In genomic region chr1:25031601-25031965, GRCh38 we compare ENCODE assay signal across 10 cellular contexts.
DNase-seq lines count a peak whose midpoint lies in the region; ATAC-seq and TF ChIP-seq lines count a peak whose summit lies in the region.
"Had no signal": no experiment of that assay in that cellular context is flagged by ENCODE, and none has a peak within 500 bp of the region (broad histone marks: within the 10 kb centered on the region; RNA-seq: fewer than 3 reads in every experiment).

No MANE protein-coding gene starts in this region.

- H3K27me3 ChIP-seq in DOHH2 (ENCODE audit: control insufficient read depth, low read length) (no peaks in the 10 kb centered on the region), GM23248 (replicated peaks; ENCODE audit: insufficient read depth) (peaks cover 11% of the 10 kb centered on the region; the same call in 1 of the 2 replicates), neural progenitor cell (no peaks in the 10 kb centered on the region), right cardiac atrium (ENCODE audit: control insufficient read depth, insufficient read depth) (no peaks in the 10 kb centered on the region)
- H3K27me3 ChIP-seq: ascending aorta had no signal

- peak overlapping the region; percentile 94 for H3K27ac ChIP-seq in DOHH2 (ENCODE audit: low read depth, low read length)
- H3K27ac ChIP-seq in GM23248 = no peak overlapping the region
- H3K27ac ChIP-seq in neural progenitor cell = no peak overlapping the region
- H3K27ac ChIP-seq in right cardiac atrium (ENCODE audit: low read length) = no peak overlapping the region
- H3K27ac ChIP-seq: ascending aorta had no signal

- no peaks in the 10 kb centered on the region; the same call in 1 of the 2 replicates for H3K9me3 ChIP-seq in DOHH2 (ENCODE audit: control insufficient read depth, insufficient read depth, low read length)
- no peaks in the 10 kb centered on the region for H3K9me3 ChIP-seq in T-helper 17 cell (ENCODE audit: control insufficient read depth, low read length, poor library complexity, severe bottlenecking)
- no peaks in the 10 kb centered on the region for H3K9me3 ChIP-seq in mucosa of descending colon
- no peaks in the 10 kb centered on the region for H3K9me3 ChIP-seq in GM23248 (ENCODE audit: low read depth)
- no peaks in the 10 kb centered on the region for H3K9me3 ChIP-seq in neural progenitor cell (ENCODE audit: low read depth)
- H3K9me3 ChIP-seq in right cardiac atrium (ENCODE audit: control insufficient read depth, low read length) = no peaks in the 10 kb centered on the region
- H3K9me3 ChIP-seq: ascending aorta had no signal

- H3K9me2 ChIP-seq in DOHH2 (replicated peaks; ENCODE audit: control insufficient read depth, low read length) (0 out of 2 replicates have a peak, but pooled peaks cover 2% of the 10 kb centered on the region), GM23248 (ENCODE audit: insufficient read depth) (no peaks in the 10 kb centered on the region)

- H3K27ac Mint-ChIP-seq in T-helper 17 cell = peak overlapping the region; percentile 98
- no peak overlapping the region for H3K27ac Mint-ChIP-seq in effector memory CD8-positive, alpha-beta T cell
- H3K27ac Mint-ChIP-seq in neural progenitor cell = no peak overlapping the region

- DNase-seq in T-helper 17 cell (no peak), mucosa of descending colon (no peak), GM23248 (no peak), neural progenitor cell (ENCODE audit: low spot score) (no peak), right cardiac atrium (no peak)
- no peak for DNase-seq in effector memory CD8-positive, alpha-beta T cell

- intact Hi-C loops in mucosa of descending colon (cut with DNase I, micrococcal nuclease) = no loop called here
- intact Hi-C loops in right cardiac atrium (cut with DNase I) = loop anchor here in 1 of 4 donors (10.0 kb wide), 1 partner anchor 167 kb away; no protein-coding TSS in a partner anchor

- H3K4me3 Mint-ChIP-seq in T-helper 17 cell = peak overlapping the region; percentile 10
- peak overlapping the region; percentile 88 to 89 for H3K4me3 Mint-ChIP-seq in effector memory CD8-positive, alpha-beta T cell
- no peak overlapping the region for H3K4me3 Mint-ChIP-seq in neural progenitor cell

- TF ChIP-seq CTCF in DOHH2 (IDR thresholded peaks at IDR 0.05; ENCODE audit: low read depth, low read length, poor library complexity, severe bottlenecking) (no peak), mucosa of descending colon (IDR thresholded peaks at IDR 0.05) (no peak), neural progenitor cell (IDR thresholded peaks at IDR 0.05) (no peak)

- peak overlapping the region; percentile 68 for H3K4me3 ChIP-seq in DOHH2 (ENCODE audit: low read length)
- no peak overlapping the region for H3K4me3 ChIP-seq in mucosa of descending colon
- H3K4me3 ChIP-seq in GM23248 = no peak overlapping the region
- H3K4me3 ChIP-seq in neural progenitor cell = no peak overlapping the region
- no peak overlapping the region for H3K4me3 ChIP-seq in right cardiac atrium (ENCODE audit: low read length)
- H3K4me3 ChIP-seq: ascending aorta, K562 had no signal

- H3K4me1 ChIP-seq in DOHH2 (ENCODE audit: control insufficient read depth, low read length) (peaks cover 93% of the 10 kb centered on the region), mucosa of descending colon (ENCODE audit: low read depth) (peaks cover 4% of the 10 kb centered on the region), GM23248 (ENCODE audit: insufficient read depth) (no peaks in the 10 kb centered on the region), neural progenitor cell (peaks cover 3% of the 10 kb centered on the region), right cardiac atrium (ENCODE audit: control insufficient read depth, insufficient read depth, low read length) (no peaks in the 10 kb centered on the region)
- H3K4me1 ChIP-seq: ascending aorta had no signal

- WGBS in GM23248 (ENCODE audit: low coverage in 1 of 2, low lambda C conversion rate in 2 of 2, missing lambda C conversion rate in 2 of 2), 2 experiments = 30% methylated on average over 8 of the region's 8 CpGs
- WGBS in right cardiac atrium = 51% methylated on average over 8 of the region's 8 CpGs

- H3K36me3 ChIP-seq in DOHH2 (ENCODE audit: control insufficient read depth, low read length) = no peaks in the 10 kb centered on the region
- H3K36me3 ChIP-seq in mucosa of descending colon (ENCODE audit: low read depth) = no peaks in the 10 kb centered on the region
- no peaks in the 10 kb centered on the region for H3K36me3 ChIP-seq in GM23248 (ENCODE audit: low read depth)
- H3K36me3 ChIP-seq in neural progenitor cell = no peaks in the 10 kb centered on the region
- H3K36me3 ChIP-seq: ascending aorta had no signal

- H2AFZ ChIP-seq in GM23248 = no peak overlapping the region
- no peak overlapping the region for H2AFZ ChIP-seq in neural progenitor cell (replicated peaks)

- H3K36me3 Mint-ChIP-seq in T-helper 17 cell (ENCODE audit: low read depth) (no peaks in the 10 kb centered on the region), neural progenitor cell (no peaks in the 10 kb centered on the region)
- peaks cover 20% of the 10 kb centered on the region for H3K36me3 Mint-ChIP-seq in effector memory CD8-positive, alpha-beta T cell (ENCODE audit: insufficient read depth)

- H3F3A ChIP-seq in DOHH2 (ENCODE audit: control insufficient read depth, insufficient read depth) = peaks cover 30% of the 10 kb centered on the region
- no peaks in the 10 kb centered on the region for H3F3A ChIP-seq in GM23248 (ENCODE audit: insufficient read depth)
- H3F3A ChIP-seq in neural progenitor cell (ENCODE audit: low read depth) = no peaks in the 10 kb centered on the region

- H3K27me3 Mint-ChIP-seq in T-helper 17 cell = no peaks in the 10 kb centered on the region
- H3K27me3 Mint-ChIP-seq in effector memory CD8-positive, alpha-beta T cell = no peaks in the 10 kb centered on the region
- H3K27me3 Mint-ChIP-seq in neural progenitor cell (ENCODE audit: insufficient read depth, low read depth) = peaks cover 4% of the 10 kb centered on the region

- H3K9me3 Mint-ChIP-seq in effector memory CD8-positive, alpha-beta T cell = peaks cover 0 to 1% of the 10 kb centered on the region in 2 donors
- H3K9me3 Mint-ChIP-seq in neural progenitor cell = no peaks in the 10 kb centered on the region

- H3K4me2 ChIP-seq in DOHH2 (ENCODE audit: low read length) (peak overlapping the region; percentile 91), GM23248 (ENCODE audit: unreplicated experiment) (no peak overlapping the region), neural progenitor cell (no peak overlapping the region)

- H3K4me1 Mint-ChIP-seq in T-helper 17 cell (peaks cover 51% of the 10 kb centered on the region), neural progenitor cell (peaks cover 8% of the 10 kb centered on the region)
- H3K4me1 Mint-ChIP-seq in effector memory CD8-positive, alpha-beta T cell (ENCODE audit: low read depth in 2 of 2) = peaks cover 62 to 75% of the 10 kb centered on the region in 2 donors

- in situ Hi-C loops in GM23248 (cut with MboI) = no loop called here

- H3K79me2 ChIP-seq in DOHH2 (ENCODE audit: control insufficient read depth, low read length) (no peaks in the 10 kb centered on the region), GM23248 (ENCODE audit: insufficient read depth) (no peaks in the 10 kb centered on the region), neural progenitor cell (ENCODE audit: low read depth) (no peaks in the 10 kb centered on the region)

- H3K9ac ChIP-seq in GM23248 = no peak overlapping the region
- H3K9ac ChIP-seq in neural progenitor cell = no peak overlapping the region

- ATAC-seq in GM21786 (IDR thresholded peaks at IDR 0.05; ENCODE audit: unreplicated experiment) (peak; percentile 11), T-helper 17 cell (peak; percentile 5), mucosa of descending colon (no peak), right cardiac atrium (no peak)
- no peak for ATAC-seq in effector memory CD8-positive, alpha-beta T cell (replicated peaks)
- ATAC-seq: K562 had no signal

- H4K20me1 ChIP-seq in DOHH2 (ENCODE audit: control insufficient read depth, insufficient read depth, low read depth, low read length) (no peaks in the 10 kb centered on the region), GM23248 (ENCODE audit: insufficient read depth) (no peaks in the 10 kb centered on the region), neural progenitor cell (ENCODE audit: low read depth) (no peaks in the 10 kb centered on the region)

Comparison
In these comparisons a context has a peak if more than half of its experiments do, and no peak if none do; other contexts are left out.
1. ATAC-seq: peak in GM21786 (single experiment) and T-helper 17 cell (single experiment); none in effector memory CD8-positive, alpha-beta T cell (single experiment), mucosa of descending colon (single experiment) and right cardiac atrium (0 of 2).